In the genomic region with DNA sequence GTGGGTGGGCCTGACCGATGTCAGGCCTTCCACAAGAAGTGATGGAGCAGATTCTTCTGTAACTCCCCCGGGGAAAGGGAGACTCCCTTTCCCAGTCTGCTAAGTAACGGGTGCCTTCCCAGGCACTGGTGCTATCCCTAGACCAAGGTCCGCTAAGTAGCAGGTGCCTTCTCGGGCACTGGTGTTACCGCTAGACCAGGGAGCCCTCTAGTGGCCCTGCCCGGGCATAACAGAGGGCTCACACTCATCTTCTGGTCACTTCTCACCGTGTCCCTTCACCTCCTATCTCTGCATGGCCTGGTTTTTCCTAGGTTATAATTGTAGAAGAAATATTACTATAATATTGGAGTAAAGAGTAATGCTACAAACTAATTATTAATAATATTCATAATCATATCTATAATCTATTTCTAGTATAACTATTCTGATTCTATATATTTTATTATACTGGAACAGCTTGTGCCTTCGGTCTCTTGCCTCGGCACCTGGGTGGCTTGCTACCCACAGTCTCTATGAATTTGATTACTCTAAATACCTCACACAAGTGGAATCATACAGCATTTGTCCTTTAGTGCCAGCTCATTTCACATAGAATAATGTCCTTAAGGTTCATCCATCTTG, we compare ENCODE assay signal across 1 cellular context.
TF ChIP-seq lines count a peak whose summit lies in the region.

No MANE protein-coding gene starts in this region.

TF ChIP-seq in GM23338, 12 proteins besides CTCF, POLR2A, EP300 and RAD21:
- TF ChIP-seq, protein P1, sequence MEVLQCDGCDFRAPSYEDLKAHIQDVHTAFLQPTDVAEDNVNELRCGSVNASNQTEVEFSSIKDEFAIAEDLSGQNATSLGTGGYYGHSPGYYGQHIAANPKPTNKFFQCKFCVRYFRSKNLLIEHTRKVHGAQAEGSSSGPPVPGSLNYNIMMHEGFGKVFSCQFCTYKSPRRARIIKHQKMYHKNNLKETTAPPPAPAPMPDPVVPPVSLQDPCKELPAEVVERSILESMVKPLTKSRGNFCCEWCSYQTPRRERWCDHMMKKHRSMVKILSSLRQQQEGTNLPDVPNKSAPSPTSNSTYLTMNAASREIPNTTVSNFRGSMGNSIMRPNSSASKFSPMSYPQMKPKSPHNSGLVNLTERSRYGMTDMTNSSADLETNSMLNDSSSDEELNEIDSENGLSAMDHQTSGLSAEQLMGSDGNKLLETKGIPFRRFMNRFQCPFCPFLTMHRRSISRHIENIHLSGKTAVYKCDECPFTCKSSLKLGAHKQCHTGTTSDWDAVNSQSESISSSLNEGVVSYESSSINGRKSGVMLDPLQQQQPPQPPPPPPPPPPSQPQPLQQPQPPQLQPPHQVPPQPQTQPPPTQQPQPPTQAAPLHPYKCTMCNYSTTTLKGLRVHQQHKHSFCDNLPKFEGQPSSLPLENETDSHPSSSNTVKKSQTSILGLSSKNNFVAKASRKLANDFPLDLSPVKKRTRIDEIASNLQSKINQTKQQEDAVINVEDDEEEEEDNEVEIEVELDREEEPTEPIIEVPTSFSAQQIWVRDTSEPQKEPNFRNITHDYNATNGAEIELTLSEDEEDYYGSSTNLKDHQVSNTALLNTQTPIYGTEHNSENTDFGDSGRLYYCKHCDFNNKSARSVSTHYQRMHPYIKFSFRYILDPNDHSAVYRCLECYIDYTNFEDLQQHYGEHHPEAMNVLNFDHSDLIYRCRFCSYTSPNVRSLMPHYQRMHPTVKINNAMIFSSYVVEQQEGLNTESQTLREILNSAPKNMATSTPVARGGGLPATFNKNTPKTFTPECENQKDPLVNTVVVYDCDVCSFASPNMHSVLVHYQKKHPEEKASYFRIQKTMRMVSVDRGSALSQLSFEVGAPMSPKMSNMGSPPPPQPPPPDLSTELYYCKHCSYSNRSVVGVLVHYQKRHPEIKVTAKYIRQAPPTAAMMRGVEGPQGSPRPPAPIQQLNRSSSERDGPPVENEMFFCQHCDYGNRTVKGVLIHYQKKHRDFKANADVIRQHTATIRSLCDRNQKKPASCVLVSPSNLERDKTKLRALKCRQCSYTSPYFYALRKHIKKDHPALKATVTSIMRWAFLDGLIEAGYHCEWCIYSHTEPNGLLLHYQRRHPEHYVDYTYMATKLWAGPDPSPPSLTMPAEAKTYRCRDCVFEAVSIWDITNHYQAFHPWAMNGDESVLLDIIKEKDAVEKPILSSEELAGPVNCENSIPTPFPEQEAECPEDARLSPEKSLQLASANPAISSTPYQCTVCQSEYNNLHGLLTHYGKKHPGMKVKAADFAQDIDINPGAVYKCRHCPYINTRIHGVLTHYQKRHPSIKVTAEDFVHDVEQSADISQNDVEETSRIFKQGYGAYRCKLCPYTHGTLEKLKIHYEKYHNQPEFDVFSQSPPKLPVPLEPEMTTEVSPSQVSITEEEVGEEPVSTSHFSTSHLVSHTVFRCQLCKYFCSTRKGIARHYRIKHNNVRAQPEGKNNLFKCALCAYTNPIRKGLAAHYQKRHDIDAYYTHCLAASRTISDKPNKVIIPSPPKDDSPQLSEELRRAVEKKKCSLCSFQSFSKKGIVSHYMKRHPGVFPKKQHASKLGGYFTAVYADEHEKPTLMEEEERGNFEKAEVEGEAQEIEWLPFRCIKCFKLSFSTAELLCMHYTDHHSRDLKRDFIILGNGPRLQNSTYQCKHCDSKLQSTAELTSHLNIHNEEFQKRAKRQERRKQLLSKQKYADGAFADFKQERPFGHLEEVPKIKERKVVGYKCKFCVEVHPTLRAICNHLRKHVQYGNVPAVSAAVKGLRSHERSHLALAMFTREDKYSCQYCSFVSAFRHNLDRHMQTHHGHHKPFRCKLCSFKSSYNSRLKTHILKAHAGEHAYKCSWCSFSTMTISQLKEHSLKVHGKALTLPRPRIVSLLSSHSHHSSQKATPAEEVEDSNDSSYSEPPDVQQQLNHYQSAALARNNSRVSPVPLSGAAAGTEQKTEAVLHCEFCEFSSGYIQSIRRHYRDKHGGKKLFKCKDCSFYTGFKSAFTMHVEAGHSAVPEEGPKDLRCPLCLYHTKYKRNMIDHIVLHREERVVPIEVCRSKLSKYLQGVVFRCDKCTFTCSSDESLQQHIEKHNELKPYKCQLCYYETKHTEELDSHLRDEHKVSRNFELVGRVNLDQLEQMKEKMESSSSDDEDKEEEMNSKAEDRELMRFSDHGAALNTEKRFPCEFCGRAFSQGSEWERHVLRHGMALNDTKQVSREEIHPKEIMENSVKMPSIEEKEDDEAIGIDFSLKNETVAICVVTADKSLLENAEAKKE (CRISPR knock-in tag; IDR thresholded peaks at IDR 0.05): no peak
- no peak for TF ChIP-seq STAT1 (IDR thresholded peaks at IDR 0.05; ENCODE audit: unreplicated experiment)
